Comparison of ENCODE assay signal across 8 cellular contexts in the genomic region with DNA sequence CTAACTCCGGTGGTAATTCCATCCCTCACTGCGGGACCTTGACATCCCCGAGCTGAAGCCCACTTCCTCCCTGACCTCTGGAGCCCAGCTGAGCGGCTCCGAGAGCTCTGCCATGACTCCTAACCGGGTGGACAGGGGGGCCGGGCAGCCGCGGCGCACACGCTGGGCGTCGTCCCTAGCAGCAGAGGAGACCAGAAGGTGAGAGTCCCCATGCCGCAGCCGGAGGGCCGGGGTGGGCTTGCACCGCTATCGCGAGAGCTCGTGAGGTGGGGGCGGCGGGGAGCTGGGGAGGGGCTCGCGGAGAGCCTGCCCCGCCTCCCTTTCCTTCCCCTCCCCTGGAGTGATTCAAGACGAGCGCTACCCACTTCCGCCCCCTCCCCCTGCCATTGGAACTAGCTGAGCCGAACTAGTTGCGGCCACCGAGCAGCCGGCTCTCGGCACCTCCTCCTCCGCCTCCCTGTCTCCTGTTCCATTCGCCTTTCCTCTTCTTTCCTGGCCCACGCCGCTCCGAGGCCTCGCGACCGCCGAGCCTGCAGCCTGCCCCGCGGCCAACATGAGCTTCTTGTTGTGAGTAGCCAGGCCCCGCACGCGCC. TPM values are rescaled to one million over a fixed set of nuclear protein-coding genes. Genes with fewer than 3 reads are reported as not detected.
DNase-seq lines count a peak whose midpoint lies in the region; ATAC-seq and TF ChIP-seq lines count a peak whose summit lies in the region.

A gene (plus strand): TSS at position 386 of the 593 bp plus-strand sequence. CDS start 168 bp downstream, at position 554.

- H3K4me3 ChIP-seq in GM23248 (peak within 1 kb of the TSS; percentile 89), neuron (ENCODE audit: low read length) (peak within 1 kb of the TSS; percentile 94), subcutaneous abdominal adipose tissue (ENCODE audit: low read depth in 1 of 5, low read length in 5 of 5) (peak within 1 kb of the TSS; percentile 76 to 96 (median 90))

- peak within 1 kb of the TSS; percentile 95 for H3K4me2 ChIP-seq in GM23248 (ENCODE audit: unreplicated experiment)

- no peaks in the 10 kb centered on the region for H3K27me3 ChIP-seq in GM23248 (replicated peaks; ENCODE audit: insufficient read depth)
- no peaks in the 10 kb centered on the region for H3K27me3 ChIP-seq in foreskin keratinocyte
- H3K27me3 ChIP-seq in neuron (ENCODE audit: insufficient read depth, low read length) = no peaks in the 10 kb centered on the region
- H3K27me3 ChIP-seq in subcutaneous abdominal adipose tissue (ENCODE audit: control insufficient read depth in 5 of 5, insufficient read depth in 4 of 5, low read length in 5 of 5) = no peaks in the 10 kb centered on the region

- no peaks in the 10 kb centered on the region for H3K9me2 ChIP-seq in GM23248 (ENCODE audit: insufficient read depth)

- H4K20me1 ChIP-seq in GM23248 (ENCODE audit: insufficient read depth) = no peaks in the 10 kb centered on the region

- H3K4me1 ChIP-seq in GM23248 (ENCODE audit: insufficient read depth) = peaks cover 4% of the 10 kb centered on the region; the same call in 1 of the 2 replicates
- peaks cover 3% of the 10 kb centered on the region for H3K4me1 ChIP-seq in foreskin keratinocyte
- H3K4me1 ChIP-seq in neuron (ENCODE audit: insufficient read depth, low read length) = peaks cover 18% of the 10 kb centered on the region
- H3K4me1 ChIP-seq in subcutaneous abdominal adipose tissue (ENCODE audit: control insufficient read depth in 5 of 5, insufficient read depth in 5 of 5, low read length in 5 of 5) = peaks cover 3 to 19% (median 17%) of the 10 kb centered on the region in 5 donors

- H3K27ac ChIP-seq in GM23248 (peak within 1 kb of the TSS; percentile 68), foreskin keratinocyte (peak within 1 kb of the TSS; percentile 64), subcutaneous abdominal adipose tissue (ENCODE audit: low read depth, low read length) (peak within 1 kb of the TSS; percentile 77)

- in situ Hi-C loops in GM23248 (cut with MboI) = no loop called here

- WGBS in GM23248 (ENCODE audit: low coverage in 1 of 2, low lambda C conversion rate in 2 of 2, missing lambda C conversion rate in 2 of 2), 2 experiments = 0 to 4% methylated on average over 29 to 39 of the region's 47 CpGs

- H2AFZ ChIP-seq in GM23248 = peak within 1 kb of the TSS; percentile 100
- H2AFZ ChIP-seq in neuron (ENCODE audit: low read depth, low read length) = peak within 1 kb of the TSS; percentile 41

- H3K9me3 ChIP-seq in GM23248 (ENCODE audit: low read depth) = no peaks in the 10 kb centered on the region
- peaks cover 16% of the 10 kb centered on the region for H3K9me3 ChIP-seq in neuron (ENCODE audit: low read length)
- H3K9me3 ChIP-seq in subcutaneous abdominal adipose tissue (ENCODE audit: control insufficient read depth in 5 of 5, low read length in 5 of 5) = no peaks in the 10 kb centered on the region

- peak within 1 kb of the TSS; percentile 86 for H3K9ac ChIP-seq in GM23248
- peak within 1 kb of the TSS; percentile 80 to 91 (median 83) for H3K9ac ChIP-seq in subcutaneous abdominal adipose tissue (ENCODE audit: low read length in 5 of 5)

- DNase-seq in ELR (ENCODE audit: low read depth) = peak; percentile 88
- DNase-seq in GM23248 = peak; percentile 92
- DNase-seq in LHCN-M2 (ENCODE audit: low read depth) = peak; percentile 78
- DNase-seq in SIG-M5 (lab: John Stamatoyannopoulos, UW) = peak; percentile 11
- DNase-seq in activated gamma-delta T cell treated with Interleukin-2 at 50 U/mL for 16 hours = peak; percentile 83
- peak; percentile 38 to 68 for DNase-seq in foreskin keratinocyte

- H3K79me2 ChIP-seq in GM23248 (ENCODE audit: insufficient read depth) = peaks cover 46% of the 10 kb centered on the region

- TF ChIP-seq CTCF in foreskin keratinocyte (conservative IDR thresholded peaks at IDR 0.05) = peak; percentile 39

- H3F3A ChIP-seq in GM23248 (ENCODE audit: insufficient read depth) = peaks cover 9% of the 10 kb centered on the region; the same call in 1 of the 2 replicates

- ATAC-seq in foreskin keratinocyte = peak; percentile 90

- no peaks in the 10 kb centered on the region for H3K36me3 ChIP-seq in GM23248 (ENCODE audit: low read depth)
- peaks cover 19% of the 10 kb centered on the region for H3K36me3 ChIP-seq in neuron (ENCODE audit: insufficient read depth, low read length)
- H3K36me3 ChIP-seq in subcutaneous abdominal adipose tissue (ENCODE audit: control insufficient read depth in 5 of 5, insufficient read depth in 5 of 5, low read length in 5 of 5) = peaks cover 2 to 4% (median 3%) of the 10 kb centered on the region in 5 donors

RNA-seq across cellular contexts. Expression of the gene that starts here (rescaled TPM):
- 10.2 and 11.6 TPM in 2 replicates for total RNA-seq in GM23248 (2014; rRNA removed; shearing (Covaris generic))
- 7.1 and 7.5 TPM in 2 replicates for polyA plus RNA-seq in GM23248 (2016; fragmentation: Nextera tagmentation; extraction: Ambion mirVana)
- 8.7 and 11.8 TPM in 2 replicates for total RNA-seq in LHCN-M2 (2014; rRNA removed)
- polyA plus RNA-seq in LHCN-M2 (2012) = 3.9 TPM
- total RNA-seq in foreskin keratinocyte = 20.2 and 20.6 TPM in 2 replicates
- polyA plus RNA-seq in foreskin keratinocyte = 4.2 and 4.6 TPM in 2 replicates

Comparison
In these comparisons a context has a peak if more than half of its experiments do, and no peak if none do; other contexts are left out.
1. Peak in every context shown above with its lines: DNase-seq, ATAC-seq, H3K4me3 ChIP-seq and H3K27ac ChIP-seq.
2. DNase-seq: peak in every context shown above with its lines; median percentile 92 in GM23248; 88 in ELR; 83 in activated gamma-delta T cell treated with Interleukin-2 at 50 U/mL for 16 hours; 78 in LHCN-M2; 53 in foreskin keratinocyte; 11 in SIG-M5.